In genomic region chr2:85395912-85396475, GRCh38 we compare ENCODE assay signal across 23 cellular contexts. TPM values are rescaled to one million over a fixed set of nuclear protein-coding genes. Genes with fewer than 3 reads are reported as not detected.
A peak's percentile ranks its signal among the peaks of the same experiment; 100 is the strongest.
DNase-seq lines count a peak whose midpoint lies in the region; ATAC-seq, FAIRE-seq and TF ChIP-seq lines count a peak whose summit lies in the region.
"Had no signal": no experiment of that assay in that cellular context is flagged by ENCODE, and none has a peak within 500 bp of the region (broad histone marks: within the 10 kb centered on the region; RNA-seq: fewer than 3 reads in every experiment).

No MANE protein-coding gene starts in this region.

- H3K4me2 ChIP-seq in parathyroid adenoma (ENCODE audit: low read length), result peak overlapping the region; percentile 93

- H3K36me3 ChIP-seq in parathyroid adenoma (ENCODE audit: control insufficient read depth, insufficient read depth, low read length) (no peaks in the 10 kb centered on the region), tibial artery (peaks cover 7 to 61% (median 8%) of the 10 kb centered on the region in 3 donors), left ventricle myocardium inferior (peaks cover 1% of the 10 kb centered on the region)

- ATAC-seq in effector memory CD8-positive, alpha-beta T cell (replicated peaks), result no peak
- ATAC-seq: activated T-cell treated with anti-CD3 and anti-CD28 coated beads, Interleukin-2, amount 50 U/mL, for 4 hours; psoas muscle had no signal

- peak overlapping the region; percentile 97 for H3K27ac ChIP-seq in parathyroid adenoma
- H3K27ac ChIP-seq in tibial artery, result peak overlapping the region; percentile 73 to 78
- no peak overlapping the region for H3K27ac ChIP-seq in left ventricle myocardium inferior (replicated peaks)
- H3K27ac ChIP-seq: psoas muscle had no signal

- peak overlapping the region; percentile 21 for H2AFZ ChIP-seq in parathyroid adenoma

- no peak for DNase-seq in LNCaP clone FGC (ENCODE audit: low read depth)
- no peak for DNase-seq in effector memory CD8-positive, alpha-beta T cell
- DNase-seq in tibial artery, result peak in 1 of 2 donors; percentile 41
- DNase-seq in mucosa of gallbladder (ENCODE audit: low spot score), result no peak
- DNase-seq in NCI-H187 treated with DMSO at 0.1 percent for 48 hours (lab: John Stamatoyannopoulos, UW), result no peak
- no peak for DNase-seq in GM19239 (ENCODE audit: insufficient read length, low spot score)
- DNase-seq in left ventricle myocardium inferior, result no peak
- DNase-seq: activated CD4-positive, alpha-beta memory T cell treated with anti-CD3 and anti-CD28 coated beads for 36 hours; activated T-cell treated with anti-CD3 and anti-CD28 coated beads, Interleukin-2, amount 50 U/mL, for 4 hours; dermis blood vessel endothelial cell; glutamatergic neuron; IMR-90; naive B cell; NCI-H1930; NCI-H446; psoas muscle; stimulated activated CD8-positive, alpha-beta memory T cell treated with anti-CD3 and anti-CD28 coated beads, Interleukin-4, amount 100 ng/mL, for 48 hours; upper lobe of left lung had no signal

- H3K9me3 ChIP-seq in parathyroid adenoma (ENCODE audit: control insufficient read depth, low read length) (no peaks in the 10 kb centered on the region), tibial artery (no peaks in the 10 kb centered on the region), left ventricle myocardium inferior (replicated peaks) (no peaks in the 10 kb centered on the region)
- H3K9me3 ChIP-seq: psoas muscle, upper lobe of left lung had no signal

- peaks cover 6% of the 10 kb centered on the region for H3K79me2 ChIP-seq in parathyroid adenoma

- H3K4me3 ChIP-seq in LNCaP clone FGC (ENCODE audit: low read depth, low read length), result peak overlapping the region; percentile 45
- H3K4me3 ChIP-seq in parathyroid adenoma (ENCODE audit: low read depth, low read length), result peak overlapping the region; percentile 62
- H3K4me3 ChIP-seq in tibial artery, result no peak overlapping the region
- no peak overlapping the region for H3K4me3 ChIP-seq in left ventricle myocardium inferior
- H3K4me3 ChIP-seq: psoas muscle had no signal

- peak overlapping the region; percentile 32 to 35 for H3K27ac Mint-ChIP-seq in effector memory CD8-positive, alpha-beta T cell
- H3K27ac Mint-ChIP-seq: activated CD4-positive, alpha-beta memory T cell treated with anti-CD3 and anti-CD28 coated beads for 36 hours; activated naive CD8-positive, alpha-beta T cell had no signal

- intact Hi-C loops in tibial artery (cut with DNase I; ENCODE audit: low total_unique reads), result no loop called here
- intact Hi-C loops in left ventricle myocardium inferior (cut with micrococcal nuclease), result no loop called here

- H3K4me1 Mint-ChIP-seq in effector memory CD8-positive, alpha-beta T cell (ENCODE audit: low read depth in 2 of 2), result peaks cover 0 to 1% of the 10 kb centered on the region in 2 donors

- H3K4me1 ChIP-seq in parathyroid adenoma (peaks cover 77% of the 10 kb centered on the region), tibial artery (peaks cover 0 to 49% (median 38%) of the 10 kb centered on the region in 4 donors), left ventricle myocardium inferior (no peaks in the 10 kb centered on the region)

- TF ChIP-seq CTCF in LNCaP clone FGC (IDR thresholded peaks at IDR 0.05; ENCODE audit: control insufficient read depth, extremely low read depth, insufficient read depth) (no peak), parathyroid adenoma (IDR thresholded peaks at IDR 0.05) (no peak), tibial artery (IDR thresholded peaks at IDR 0.05) (no peak), left ventricle myocardium inferior (IDR thresholded peaks at IDR 0.05; ENCODE audit: borderline replicate concordance) (no peak)

- no peaks in the 10 kb centered on the region for H3K27me3 Mint-ChIP-seq in effector memory CD8-positive, alpha-beta T cell
- H3K27me3 Mint-ChIP-seq: activated CD4-positive, alpha-beta memory T cell treated with anti-CD3 and anti-CD28 coated beads for 36 hours; activated naive CD8-positive, alpha-beta T cell; brain; naive B cell had no signal

- no peak overlapping the region for H3K4me3 Mint-ChIP-seq in effector memory CD8-positive, alpha-beta T cell
- H3K4me3 Mint-ChIP-seq: activated CD4-positive, alpha-beta memory T cell treated with anti-CD3 and anti-CD28 coated beads for 36 hours; activated naive CD8-positive, alpha-beta T cell; activated T-cell treated with anti-CD3 and anti-CD28 coated beads, Interleukin-2, amount 50 U/mL, for 4 hours had no signal

- no peaks in the 10 kb centered on the region for H3K36me3 Mint-ChIP-seq in effector memory CD8-positive, alpha-beta T cell (ENCODE audit: insufficient read depth)
- H3K36me3 Mint-ChIP-seq: activated CD4-positive, alpha-beta memory T cell treated with anti-CD3 and anti-CD28 coated beads for 36 hours; activated naive CD8-positive, alpha-beta T cell had no signal

- H3K27me3 ChIP-seq in parathyroid adenoma (ENCODE audit: control insufficient read depth, insufficient read depth, low read length) (no peaks in the 10 kb centered on the region), tibial artery (no peaks in the 10 kb centered on the region), left ventricle myocardium inferior (ENCODE audit: low read depth) (no peaks in the 10 kb centered on the region)
- H3K27me3 ChIP-seq: upper lobe of left lung had no signal

- H3K9me3 Mint-ChIP-seq in effector memory CD8-positive, alpha-beta T cell, result no peaks in the 10 kb centered on the region
- H3K9me3 Mint-ChIP-seq: activated CD4-positive, alpha-beta memory T cell treated with anti-CD3 and anti-CD28 coated beads for 36 hours; activated T-cell treated with anti-CD3 and anti-CD28 coated beads, Interleukin-2, amount 50 U/mL, for 4 hours; brain; naive B cell had no signal

- FAIRE-seq in GM19239 (lab: Jason Lieb, UNC), result no peak

- no peak overlapping the region for H3K9ac ChIP-seq in parathyroid adenoma

RNA-seq across cellular contexts. Expression of gene CAPG, which starts 14.2 kb away (rescaled TPM):
- total RNA-seq in mucosa of gallbladder, result 125 TPM
- 3.5 TPM for total RNA-seq in left ventricle myocardium inferior

RNA-seq across cellular contexts. Expression of gene SH2D6, which starts 22.5 kb away (rescaled TPM):
- total RNA-seq in mucosa of gallbladder (9.9 TPM), left ventricle myocardium inferior (not detected)
- total RNA-seq: dermis blood vessel endothelial cell, H7, lower leg skin had no signal

RNA-seq across cellular contexts. Expression of gene ELMOD3, which starts 41.4 kb away (rescaled TPM):
- total RNA-seq in mucosa of gallbladder (30.3 TPM), left ventricle myocardium inferior (10.6 TPM)

RNA-seq across cellular contexts. Expression of gene RETSAT, which starts 41.7 kb away (rescaled TPM):
- 86.4 TPM for total RNA-seq in mucosa of gallbladder
- total RNA-seq in left ventricle myocardium inferior, result 39.4 TPM

Comparison
In these comparisons a context has a peak if more than half of its experiments do, and no peak if none do; other contexts are left out.
1. H3K4me3 ChIP-seq: peak in LNCaP clone FGC (single experiment) and parathyroid adenoma (single experiment); none in tibial artery (0 of 2) and left ventricle myocardium inferior (single experiment).
2. RNA of gene CAPG, which starts 14.2 kb away (total RNA-seq): 125 TPM in mucosa of gallbladder (single experiment); 3.5 TPM in left ventricle myocardium inferior (single experiment); every median in the first group is over 10 times any median in the second.
3. RNA of gene SH2D6, which starts 22.5 kb away (total RNA-seq): 9.9 TPM in mucosa of gallbladder (single experiment); not detected in left ventricle myocardium inferior (single experiment); every median in the first group is over 10 times any median in the second.